ENCODE assay signal across 9 cellular contexts in the genomic region with DNA sequence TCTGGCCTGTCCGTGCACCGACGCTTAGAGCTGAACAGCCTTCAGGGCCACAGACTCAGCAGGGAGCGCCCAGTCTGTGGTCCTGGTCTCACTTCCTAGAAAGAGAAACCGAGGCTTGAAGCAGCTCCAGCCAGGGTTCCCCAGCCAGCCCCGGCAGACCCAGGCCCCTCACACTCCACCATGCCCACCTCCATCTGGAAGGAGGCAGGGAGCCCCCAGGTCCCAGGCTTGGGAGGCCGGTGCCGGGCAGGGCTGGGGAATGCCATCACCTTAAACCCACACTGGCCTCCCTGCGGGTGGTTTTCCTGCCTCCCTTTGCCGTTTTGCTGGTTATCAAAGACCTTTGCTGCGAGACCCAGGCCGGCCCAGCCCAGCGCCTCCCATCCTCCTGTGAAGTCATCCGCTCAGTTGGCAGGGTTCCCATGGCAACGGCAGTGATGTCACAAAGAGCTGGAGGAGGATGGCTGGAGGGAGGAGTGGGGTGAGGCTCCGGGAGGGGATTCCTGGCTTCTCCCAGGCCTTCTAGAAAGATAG. TPM values are rescaled to one million over a fixed set of nuclear protein-coding genes. Genes with fewer than 3 reads are reported as not detected.
DNase-seq lines count a peak whose midpoint lies in the region; ATAC-seq and TF ChIP-seq lines count a peak whose summit lies in the region.
"Had no signal": no experiment of that assay in that cellular context is flagged by ENCODE, and none has a peak within 500 bp of the region (broad histone marks: within the 10 kb centered on the region; RNA-seq: fewer than 3 reads in every experiment).

No MANE protein-coding gene starts in this region.

- no peak for TF ChIP-seq CTCF in GM23338 (conservative IDR thresholded peaks at IDR 0.05; ENCODE audit: low read depth in 2 of 2)
- TF ChIP-seq CTCF in fibroblast of the aortic adventitia (IDR thresholded peaks at IDR 0.05; ENCODE audit: insufficient read depth, low read length): no peak
- TF ChIP-seq CTCF in PC-9 (conservative IDR thresholded peaks at IDR 0.05): no peak

- ATAC-seq in GM23338: peak; percentile 81

- H3K9me2 ChIP-seq in GM23338 (ENCODE audit: insufficient read depth) (0 out of 2 replicates have a peak, but pooled peaks cover 2% of the 10 kb centered on the region), PC-9 (ENCODE audit: insufficient read depth) (no peaks in the 10 kb centered on the region)

- H3K9me3 Mint-ChIP-seq in GM23338: no peaks in the 10 kb centered on the region; the same call in 2 of the 3 replicates

- H3K4me1 Mint-ChIP-seq in GM23338: peaks cover 21% of the 10 kb centered on the region

- no peaks in the 10 kb centered on the region for H3K36me3 Mint-ChIP-seq in GM23338 (ENCODE audit: low read depth)

- no TSS peak for BruUV-seq in PC-9 (replicated peaks; lab: Mats Ljungman, UMichigan)

- H3K4me3 Mint-ChIP-seq in GM23338: no peak overlapping the region

- H3F3A ChIP-seq in GM23338 (replicated peaks; ENCODE audit: low read depth): no peaks in the 10 kb centered on the region
- H3F3A ChIP-seq in PC-9 (ENCODE audit: insufficient read depth, low read depth): no peaks in the 10 kb centered on the region

- H3K27me3 Mint-ChIP-seq in GM23338 (ENCODE audit: insufficient read depth, low read depth, poor library complexity): peaks cover 9% of the 10 kb centered on the region

- H3K27me3 ChIP-seq in GM23338 (ENCODE audit: insufficient read depth): no peaks in the 10 kb centered on the region
- H3K27me3 ChIP-seq in effector memory CD4-positive, alpha-beta T cell (replicated peaks; ENCODE audit: control insufficient read depth, insufficient read depth, low read length, poor library complexity, severe bottlenecking): no peaks in the 10 kb centered on the region
- H3K27me3 ChIP-seq in PC-9 (ENCODE audit: insufficient read depth, low read depth): peaks cover 98% of the 10 kb centered on the region

- H4K20me1 ChIP-seq in GM23338 (replicated peaks; ENCODE audit: insufficient read depth) (no peaks in the 10 kb centered on the region), PC-9 (ENCODE audit: insufficient read depth) (0 out of 2 replicates have a peak, but pooled peaks cover 11% of the 10 kb centered on the region)

- H3K4me2 ChIP-seq in GM23338 (no peak overlapping the region), PC-9 (no peak overlapping the region)

- H3K27ac Mint-ChIP-seq in GM23338: no peak overlapping the region

- no peak overlapping the region for H3K27ac ChIP-seq in GM23338 (ENCODE audit: low read depth)
- no peak overlapping the region for H3K27ac ChIP-seq in effector memory CD4-positive, alpha-beta T cell (ENCODE audit: insufficient read depth, low read length, poor library complexity, severe bottlenecking)
- no peak overlapping the region for H3K27ac ChIP-seq in PC-9
- H3K27ac ChIP-seq: HL-60 had no signal

- H3K79me2 ChIP-seq in GM23338 (replicated peaks; ENCODE audit: insufficient read depth) (no peaks in the 10 kb centered on the region), PC-9 (ENCODE audit: low read depth) (no peaks in the 10 kb centered on the region)

- POLR2A ChIA-PET in PC-9 (lab: Charles Lee; ENCODE audit: unreplicated experiment): no interaction called here

- H3K4me1 ChIP-seq in GM23338 (ENCODE audit: insufficient read depth) (peaks cover 7% of the 10 kb centered on the region), PC-9 (replicated peaks; ENCODE audit: insufficient read depth) (no peaks in the 10 kb centered on the region)
- peaks cover 3% of the 10 kb centered on the region for H3K4me1 ChIP-seq in effector memory CD4-positive, alpha-beta T cell (ENCODE audit: control insufficient read depth, insufficient read depth, low read length, poor library complexity, severe bottlenecking)

- H3K36me3 ChIP-seq in GM23338 (ENCODE audit: insufficient read depth): no peaks in the 10 kb centered on the region
- no peaks in the 10 kb centered on the region for H3K36me3 ChIP-seq in effector memory CD4-positive, alpha-beta T cell (ENCODE audit: control insufficient read depth, insufficient read depth, low read length)
- no peaks in the 10 kb centered on the region for H3K36me3 ChIP-seq in PC-9 (ENCODE audit: low read depth)

- H3K9me3 ChIP-seq in effector memory CD4-positive, alpha-beta T cell (ENCODE audit: control insufficient read depth, low read length): no peaks in the 10 kb centered on the region
- H3K9me3 ChIP-seq in PC-9 (ENCODE audit: insufficient read depth, low read depth): no peaks in the 10 kb centered on the region

- H2AFZ ChIP-seq in GM23338 (no peak overlapping the region), PC-9 (no peak overlapping the region)

- peak; percentile 87 for DNase-seq in GM23338 (ENCODE audit: low spot score)
- peak; percentile 9 for DNase-seq in NCI-H774 (lab: John Stamatoyannopoulos, UW)
- DNase-seq in fibroblast of the aortic adventitia (ENCODE audit: low read depth): peak; percentile 56
- DNase-seq in pons (ENCODE audit: low spot score): peak; percentile 31
- DNase-seq in effector memory CD4-positive, alpha-beta T cell: no peak
- DNase-seq in GDM1 (lab: John Stamatoyannopoulos, UW): no peak
- DNase-seq in PC-9: no peak
- DNase-seq in stimulated activated CD4-positive, alpha-beta T cell treated with anti-CD3 and anti-CD28 coated beads, Interleukin-2, amount 100 ng/mL, for 24 hours: no peak

- intact Hi-C loops in PC-9 (cut with micrococcal nuclease; ENCODE audit: unreplicated experiment): no loop called here

- no peak overlapping the region for H3K4me3 ChIP-seq in GM23338
- no peak overlapping the region for H3K4me3 ChIP-seq in fibroblast of the aortic adventitia (ENCODE audit: low read depth, low read length)
- H3K4me3 ChIP-seq in effector memory CD4-positive, alpha-beta T cell (ENCODE audit: insufficient read depth, low read depth, low read length, poor library complexity, severe bottlenecking): no peak overlapping the region
- H3K4me3 ChIP-seq in PC-9: no peak overlapping the region

- CTCF ChIA-PET in PC-9 (lab: Charles Lee): no interaction called here

TF ChIP-seq in GM23338, 12 proteins besides CTCF, POLR2A, EP300 and RAD21:
- peak; percentile 78 for TF ChIP-seq CREB1 (CRISPR knock-in tag; IDR thresholded peaks at IDR 0.05; ENCODE audit: low read depth)
- TF ChIP-seq, protein P1, sequence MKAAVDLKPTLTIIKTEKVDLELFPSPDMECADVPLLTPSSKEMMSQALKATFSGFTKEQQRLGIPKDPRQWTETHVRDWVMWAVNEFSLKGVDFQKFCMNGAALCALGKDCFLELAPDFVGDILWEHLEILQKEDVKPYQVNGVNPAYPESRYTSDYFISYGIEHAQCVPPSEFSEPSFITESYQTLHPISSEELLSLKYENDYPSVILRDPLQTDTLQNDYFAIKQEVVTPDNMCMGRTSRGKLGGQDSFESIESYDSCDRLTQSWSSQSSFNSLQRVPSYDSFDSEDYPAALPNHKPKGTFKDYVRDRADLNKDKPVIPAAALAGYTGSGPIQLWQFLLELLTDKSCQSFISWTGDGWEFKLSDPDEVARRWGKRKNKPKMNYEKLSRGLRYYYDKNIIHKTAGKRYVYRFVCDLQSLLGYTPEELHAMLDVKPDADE (IDR thresholded peaks at IDR 0.05): no peak

RNA-seq across cellular contexts. Expression of a gene that starts 24.0 kb away (rescaled TPM):
- total RNA-seq in GM23338 (2014; rRNA removed; shearing (Covaris generic)): 3.5 and 5.0 TPM in 2 replicates
- polyA plus RNA-seq in GM23338 (2016; fragmentation: Nextera tagmentation; extraction: Ambion mirVana): 0.08 and 0.09 TPM in 2 replicates
- total RNA-seq in fibroblast of the aortic adventitia (ENCODE audit: low replicate concordance) (1.6 and 3.8 TPM in 2 replicates), PC-9 (2021) (0.09 and 0.13 TPM in 2 replicates)

Comparison
In these comparisons a context has a peak if more than half of its experiments do, and no peak if none do; other contexts are left out.
1. DNase-seq: peak in GM23338 (single experiment), NCI-H774 (single experiment), fibroblast of the aortic adventitia (single experiment) and pons (single experiment); none in effector memory CD4-positive, alpha-beta T cell (0 of 3), GDM1 (single experiment), PC-9 (0 of 2) and stimulated activated CD4-positive, alpha-beta T cell treated with anti-CD3 and anti-CD28 coated beads, Interleukin-2, amount 100 ng/mL, for 24 hours (0 of 2).